Comparison of ENCODE assay signal across 1 cellular context in genomic region chr9:127955294-127956015, GRCh38.
TF ChIP-seq lines count a peak whose summit lies in the region.

No MANE protein-coding gene starts in this region.

TF ChIP-seq in HEK293, 187 proteins besides CTCF, POLR2A, EP300 and RAD21 (continued from another document):
- peak; percentile 52 for TF ChIP-seq PATZ1 (tag by site-specific recombination; IDR thresholded peaks at IDR 0.05)
- peak; percentile 38; the same call in 1 of the 2 replicates for TF ChIP-seq WT1 (tag by site-specific recombination; IDR thresholded peaks at IDR 0.05)
- TF ChIP-seq ZNF10 (tag by site-specific recombination; IDR thresholded peaks at IDR 0.05): peak; percentile 97
TF ChIP-seq in HEK293: peak in this region for 22.
